Comparison of ENCODE assay signal across 8 cellular contexts in the genomic region with DNA sequence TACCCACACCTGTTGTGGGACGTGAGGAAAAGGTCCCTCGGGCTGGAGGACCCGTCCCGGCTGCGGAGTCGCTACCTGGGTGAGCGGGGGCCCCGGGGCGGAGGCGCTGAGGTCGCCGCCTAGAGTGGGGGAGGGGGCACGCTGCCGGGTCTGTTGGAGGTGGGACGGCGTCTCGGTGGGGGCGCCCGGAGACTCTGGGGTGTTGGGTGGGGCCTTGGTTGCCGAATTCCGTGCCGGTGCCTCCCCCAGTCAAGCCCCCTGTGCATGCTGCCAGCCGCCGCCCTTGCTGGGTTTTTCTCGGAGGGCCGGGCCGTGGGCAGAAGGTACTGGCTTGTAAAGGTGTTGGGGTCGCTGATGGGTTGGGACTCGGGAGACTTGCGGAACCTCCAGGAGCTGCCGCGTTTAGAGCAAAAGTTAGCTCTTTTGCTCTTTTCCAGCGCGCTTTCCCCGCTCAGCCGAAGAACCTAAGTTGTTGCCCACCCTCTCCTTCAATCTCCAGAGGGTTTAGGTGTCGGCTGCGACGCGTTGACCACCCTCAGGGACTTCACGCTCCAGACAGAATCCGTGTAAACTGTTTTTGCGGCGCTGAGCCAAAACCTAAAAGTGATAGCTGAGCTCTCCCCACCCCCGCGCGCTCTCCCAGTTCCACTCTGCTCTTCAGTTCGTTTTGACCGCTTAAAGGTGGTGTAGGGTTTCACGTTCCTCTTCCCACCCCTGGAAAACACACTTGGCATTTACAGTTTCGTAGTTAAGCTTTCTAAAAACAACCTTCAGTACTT. TPM values are rescaled to one million over a fixed set of nuclear protein-coding genes. Genes with fewer than 3 reads are reported as not detected.
DNase-seq lines count a peak whose midpoint lies in the region; ATAC-seq and TF ChIP-seq lines count a peak whose summit lies in the region.

MPC2 (minus strand) TSS at position 143 of the 779 bp plus-strand sequence. CDS start 1,231 bp downstream, outside the sequence.

- peak within 1 kb of the TSS; percentile 98 for H2AFZ ChIP-seq in osteoblast (ENCODE audit: low read length)

- H3K27ac Mint-ChIP-seq in activated naive CD4-positive, alpha-beta T cell treated with anti-CD3 and anti-CD28 coated beads, Interleukin-2, amount 50 U/mL, for 24 hours, result peak within 1 kb of the TSS; percentile 100

- H3K4me1 Mint-ChIP-seq in activated naive CD4-positive, alpha-beta T cell treated with anti-CD3 and anti-CD28 coated beads, Interleukin-2, amount 50 U/mL, for 24 hours, result peaks cover 55% of the 10 kb centered on the region

- no peak for TF ChIP-seq CTCF in LNCaP clone FGC (IDR thresholded peaks at IDR 0.05; ENCODE audit: control insufficient read depth, extremely low read depth, insufficient read depth)
- no peak for TF ChIP-seq CTCF in osteoblast (IDR thresholded peaks at IDR 0.05; ENCODE audit: extremely low read depth, low read depth, low read length)
- TF ChIP-seq CTCF in testis (IDR thresholded peaks at IDR 0.05), result no peak

- intact Hi-C loops in testis (cut with DNase I; ENCODE audit: low total_unique reads), result no loop called here

- H3K36me3 Mint-ChIP-seq in activated naive CD4-positive, alpha-beta T cell treated with anti-CD3 and anti-CD28 coated beads, Interleukin-2, amount 50 U/mL, for 24 hours, result peaks cover 2% of the 10 kb centered on the region

- 0 to 1% methylated on average over 15 to 51 of the region's 51 CpGs for WGBS in testis, 2 donors

- H3K36me3 ChIP-seq in osteoblast (ENCODE audit: insufficient read depth, low read length) (no peaks in the 10 kb centered on the region), testis (ENCODE audit: low read depth, missing control alignments) (no peaks in the 10 kb centered on the region)

- DNase-seq in DMS 273 (lab: John Stamatoyannopoulos, UW; ENCODE audit: unreplicated experiment) (peak; percentile 94), LNCaP clone FGC (ENCODE audit: low read depth) (peak; percentile 52), SIG-M5 treated with dmso at 0.1 percent for 504 hours (lab: John Stamatoyannopoulos, UW; ENCODE audit: unreplicated experiment) (peak; percentile 67), glomerular endothelial cell (ENCODE audit: extremely low read depth, low read depth, low spot score) (no peak), osteoblast (ENCODE audit: insufficient read length, low spot score, missing footprints) (peak; percentile 90), testis (peak; percentile 91)

- H3K4me1 ChIP-seq in osteoblast (ENCODE audit: insufficient read depth, low read length) (peaks cover 23% of the 10 kb centered on the region), testis (peaks cover 22% of the 10 kb centered on the region)

- ATAC-seq in GM21723 (IDR thresholded peaks at IDR 0.05; ENCODE audit: unreplicated experiment), result peak; percentile 16

- no peaks in the 10 kb centered on the region for H3K27me3 Mint-ChIP-seq in activated naive CD4-positive, alpha-beta T cell treated with anti-CD3 and anti-CD28 coated beads, Interleukin-2, amount 50 U/mL, for 24 hours

- peak within 1 kb of the TSS; percentile 99 for H3K27ac ChIP-seq in osteoblast (ENCODE audit: low read depth, low read length)
- peak within 1 kb of the TSS; percentile 94 to 99 for H3K27ac ChIP-seq in testis

- H3K9me3 ChIP-seq in osteoblast (ENCODE audit: low read depth, low read length) (no peaks in the 10 kb centered on the region), testis (no peaks in the 10 kb centered on the region)

- no peak for TF ChIP-seq POLR2A in testis (IDR thresholded peaks at IDR 0.05)

- H3K79me2 ChIP-seq in osteoblast (ENCODE audit: insufficient read depth, low read length), result peaks cover 93% of the 10 kb centered on the region

- H3K27me3 ChIP-seq in osteoblast (ENCODE audit: insufficient read depth, low read length), result no peaks in the 10 kb centered on the region
- no peaks in the 10 kb centered on the region for H3K27me3 ChIP-seq in testis

- peak within 1 kb of the TSS; percentile 97 for H3K4me2 ChIP-seq in osteoblast (ENCODE audit: insufficient read depth, low read length)

- H3K4me3 Mint-ChIP-seq in activated naive CD4-positive, alpha-beta T cell treated with anti-CD3 and anti-CD28 coated beads, Interleukin-2, amount 50 U/mL, for 24 hours, result peak within 1 kb of the TSS; percentile 89

- no peaks in the 10 kb centered on the region for H3K9me3 Mint-ChIP-seq in activated naive CD4-positive, alpha-beta T cell treated with anti-CD3 and anti-CD28 coated beads, Interleukin-2, amount 50 U/mL, for 24 hours

- peaks cover 31% of the 10 kb centered on the region for H4K20me1 ChIP-seq in osteoblast (ENCODE audit: insufficient read depth, low read length)

- H3K4me3 ChIP-seq in LNCaP clone FGC (ENCODE audit: low read depth, low read length) (peak within 1 kb of the TSS; percentile 90), osteoblast (ENCODE audit: insufficient read depth, low read length) (peak within 1 kb of the TSS; percentile 95), testis (peak within 1 kb of the TSS; percentile 94 to 96)

RNA-seq across cellular contexts. Expression of gene MPC2, which starts in this region (rescaled TPM):
- 21.6 and 29.5 TPM in 2 replicates for total RNA-seq in glomerular endothelial cell
- 34.7 and 54.8 TPM in 2 replicates for total RNA-seq in osteoblast
- total RNA-seq in testis, result 100 to 1,000 TPM; 106 to 185 TPM
- 596 TPM for polyA plus RNA-seq in testis (ENCODE audit: insufficient read depth, low read depth, low replicate concordance)
